Comparison of ENCODE assay signal across 19 cellular contexts in genomic region chr3:30737746-30738499, GRCh38.
"Had no signal": no experiment of that assay in that cellular context is flagged by ENCODE, and none has a peak within 500 bp of the region (broad histone marks: within the 10 kb centered on the region; RNA-seq: fewer than 3 reads in every experiment).

No MANE protein-coding gene starts in this region.

- H3K4me3 Mint-ChIP-seq: naive B cell, neural progenitor cell had no signal

- H3K4me1 ChIP-seq: left ventricle myocardium inferior, neural progenitor cell, prostate gland, testis, upper lobe of left lung had no signal

- H3K27me3 ChIP-seq: brain microvascular endothelial cell, neural progenitor cell, testis, upper lobe of left lung had no signal

- H3K9me3 Mint-ChIP-seq: neural progenitor cell had no signal

- H3K9me3 ChIP-seq: left ventricle myocardium inferior, prostate gland, testis, upper lobe of left lung had no signal

- H3K4me3 ChIP-seq: coronary artery, left ventricle myocardium inferior, neural progenitor cell, prostate gland, skin epidermis, testis, upper lobe of left lung had no signal

- H2AFZ ChIP-seq: neural progenitor cell had no signal

- H3K27ac Mint-ChIP-seq: naive B cell, neural progenitor cell had no signal

- H3K27me3 Mint-ChIP-seq: naive B cell had no signal

- H3K27ac ChIP-seq: brain microvascular endothelial cell, coronary artery, left ventricle myocardium inferior, neural progenitor cell, prostate gland, skin epidermis, testis, upper lobe of left lung had no signal

- DNase-seq: activated CD4-positive, CD25-positive, alpha-beta regulatory T cell; activated effector memory CD4-positive, alpha-beta T cell treated with anti-CD3 and anti-CD28 coated beads, Interleukin-2, amount 50 U/mL, for 16 hours; anterior cingulate cortex; brain microvascular endothelial cell; central memory CD4-positive, alpha-beta T cell; erythroblast; foreskin melanocyte; hypothalamus; left ventricle myocardium inferior; naive B cell; right cardiac atrium; T-helper 1 cell; T-helper 9 cell; testis; upper lobe of left lung had no signal

- H3K9ac ChIP-seq: neural progenitor cell had no signal

- H3K4me2 ChIP-seq: neural progenitor cell had no signal

- H3K4me1 Mint-ChIP-seq: neural progenitor cell had no signal

- H3K36me3 Mint-ChIP-seq: naive B cell, neural progenitor cell had no signal

- H3K36me3 ChIP-seq: brain microvascular endothelial cell, left ventricle myocardium inferior, neural progenitor cell, prostate gland, upper lobe of left lung had no signal
